3 cellular contexts compared by ENCODE assay signal in genomic region chr1:183739082-183739481, GRCh38.
TF ChIP-seq lines count a peak whose summit lies in the region.

No MANE protein-coding gene starts in this region.

TF ChIP-seq in SK-N-SH treated with all-trans-retinoic acid at 6 μM for 48 hours, 23 proteins besides CTCF, POLR2A, EP300 and RAD21 (continues in another document):
- TF ChIP-seq TSHZ2 (CRISPR knock-in tag; IDR thresholded peaks at IDR 0.05), result no peak
- TF ChIP-seq PPARA (CRISPR knock-in tag; IDR thresholded peaks at IDR 0.05; ENCODE audit: borderline replicate concordance), result no peak
- no peak for TF ChIP-seq PATZ1 (CRISPR knock-in tag; IDR thresholded peaks at IDR 0.05; ENCODE audit: borderline replicate concordance)
- TF ChIP-seq ZNF565 (CRISPR knock-in tag; conservative IDR thresholded peaks at IDR 0.05; ENCODE audit: low read depth), result no peak
- TF ChIP-seq GLIS3 (CRISPR knock-in tag; IDR thresholded peaks at IDR 0.05), result no peak
- TF ChIP-seq CSRNP3 (CRISPR knock-in tag; IDR thresholded peaks at IDR 0.05), result no peak
- no peak for TF ChIP-seq ZC3H10 (CRISPR knock-in tag; IDR thresholded peaks at IDR 0.05)
- TF ChIP-seq ISL1 (CRISPR knock-in tag; IDR thresholded peaks at IDR 0.05), result no peak
- TF ChIP-seq ESRRG (CRISPR knock-in tag; IDR thresholded peaks at IDR 0.05), result no peak
- TF ChIP-seq TCF4 (CRISPR knock-in tag; IDR thresholded peaks at IDR 0.05; ENCODE audit: borderline replicate concordance), result no peak
- TF ChIP-seq ARNTL (CRISPR knock-in tag; IDR thresholded peaks at IDR 0.05; ENCODE audit: borderline replicate concordance, low read depth), result no peak
- TF ChIP-seq RARB (CRISPR knock-in tag; IDR thresholded peaks at IDR 0.05), result no peak
- TF ChIP-seq ZNF8 (CRISPR knock-in tag; IDR thresholded peaks at IDR 0.05), result no peak

TF ChIP-seq in SK-N-SH, 30 proteins besides CTCF, POLR2A, EP300 and RAD21 (continued from another document):
- no peak for TF ChIP-seq ZBTB33 (IDR thresholded peaks at IDR 0.05; ENCODE audit: borderline replicate concordance, low read depth)
- TF ChIP-seq JUND (IDR thresholded peaks at IDR 0.05), result no peak
- TF ChIP-seq GABPA (IDR thresholded peaks at IDR 0.05; ENCODE audit: low read depth), result no peak
- no peak for TF ChIP-seq FOXM1 (IDR thresholded peaks at IDR 0.05; ENCODE audit: low read depth)

TF ChIP-seq in HCT116, 20 proteins besides CTCF, POLR2A, EP300 and RAD21 (continued from another document):
- no peak for TF ChIP-seq REST (IDR thresholded peaks at IDR 0.05; ENCODE audit: low read depth)
- TF ChIP-seq TCF7L2 (IDR thresholded peaks at IDR 0.05; ENCODE audit: borderline replicate concordance, extremely low read depth, insufficient read depth, insufficient read length), result no peak
- TF ChIP-seq EZH2phosphoT487 (IDR thresholded peaks at IDR 0.05; ENCODE audit: borderline replicate concordance), result no peak
- TF ChIP-seq JUND (IDR thresholded peaks at IDR 0.05), result no peak
